In genomic region chr15:78437762-78438594, GRCh38 we compare ENCODE assay signal across 1 cellular context.
TF ChIP-seq lines count a peak whose summit lies in the region.

Gene IREB2 (plus strand): TSS chr15:78438216. CDS start chr15:78438338, 122 bp downstream.

TF ChIP-seq in HepG2, 621 proteins besides CTCF, POLR2A, EP300 and RAD21 (continued from another document and continues in another):
- TF ChIP-seq KLF16 (CRISPR knock-in tag; IDR thresholded peaks at IDR 0.05) (peak in 1 of 2 experiments; percentile 85; a peak in 2 of 4 replicates), ZBTB46 (CRISPR knock-in tag; IDR thresholded peaks at IDR 0.05; ENCODE audit: borderline replicate concordance) (no peak), WIZ (CRISPR knock-in tag; IDR thresholded peaks at IDR 0.05) (no peak; the same call in 1 of the 2 replicates), ZNF562 (CRISPR knock-in tag; IDR thresholded peaks at IDR 0.05; ENCODE audit: borderline replicate concordance) (no peak), NFE2L1 (CRISPR knock-in tag; IDR thresholded peaks at IDR 0.05; ENCODE audit: borderline replicate concordance) (no peak), TEAD3 (CRISPR knock-in tag; optimal IDR thresholded peaks at IDR 0.05; ENCODE audit: borderline replicate concordance) (peak; percentile 27), ZNF660 (CRISPR knock-in tag; IDR thresholded peaks at IDR 0.05; ENCODE audit: borderline replicate concordance, low read depth) (no peak), ZNF576 (CRISPR knock-in tag; IDR thresholded peaks at IDR 0.05) (no peak), ZEB1 (IDR thresholded peaks at IDR 0.05; ENCODE audit: insufficient replicate concordance, low read depth) (peak; percentile 39), NFIB (CRISPR knock-in tag; IDR thresholded peaks at IDR 0.05; ENCODE audit: borderline replicate concordance) (no peak), THYN1 (CRISPR knock-in tag; IDR thresholded peaks at IDR 0.05; ENCODE audit: borderline replicate concordance, low read depth) (no peak), ZMYM2 (CRISPR knock-in tag; IDR thresholded peaks at IDR 0.05) (no peak; the same call in 1 of the 2 replicates), TFAP4 (IDR thresholded peaks at IDR 0.05; ENCODE audit: borderline replicate concordance, low read depth) (no peak), CREB1 (IDR thresholded peaks at IDR 0.05) (0 out of 2 replicates have a peak, but pooled peaks have one; percentile 24), CREB1 (CRISPR knock-in tag; IDR thresholded peaks at IDR 0.05) (no peak), THAP11 (CRISPR knock-in tag; IDR thresholded peaks at IDR 0.05) (peak; percentile 93), JUNB (CRISPR knock-in tag; IDR thresholded peaks at IDR 0.05; ENCODE audit: borderline replicate concordance) (no peak), IRF1 (CRISPR knock-in tag; IDR thresholded peaks at IDR 0.05; ENCODE audit: low read depth) (0 out of 2 replicates have a peak, but pooled peaks have one; percentile 11), EEA1 (CRISPR knock-in tag; IDR thresholded peaks at IDR 0.05; ENCODE audit: borderline replicate concordance) (no peak), HNF1B (CRISPR knock-in tag; IDR thresholded peaks at IDR 0.05) (peak; percentile 70), ESRRA (CRISPR knock-in tag; IDR thresholded peaks at IDR 0.05; ENCODE audit: low read depth) (no peak), ZNF512B (CRISPR knock-in tag; IDR thresholded peaks at IDR 0.05; ENCODE audit: borderline replicate concordance) (no peak), ZMAT3 (CRISPR knock-in tag; conservative IDR thresholded peaks at IDR 0.05) (peak; percentile 72; the same call in 1 of the 2 replicates), KIAA2018 (CRISPR knock-in tag; IDR thresholded peaks at IDR 0.05; ENCODE audit: borderline replicate concordance) (no peak), ZNF670 (CRISPR knock-in tag; IDR thresholded peaks at IDR 0.05; ENCODE audit: borderline replicate concordance) (peak; percentile 69), SRY (CRISPR knock-in tag; IDR thresholded peaks at IDR 0.05) (no peak), FOXA1 (IDR thresholded peaks at IDR 0.05) (no peak), FOXA1 (CRISPR knock-in tag; IDR thresholded peaks at IDR 0.05) (peak; percentile 26; the same call in 1 of the 2 replicates), ZMYM4 (CRISPR knock-in tag; IDR thresholded peaks at IDR 0.05) (peak; percentile 97), ZNF251 (CRISPR knock-in tag; IDR thresholded peaks at IDR 0.05) (no peak), DDIT3 (CRISPR knock-in tag; IDR thresholded peaks at IDR 0.05) (no peak), JDP2 (CRISPR knock-in tag; IDR thresholded peaks at IDR 0.05; ENCODE audit: borderline replicate concordance) (no peak), NRL (CRISPR knock-in tag; IDR thresholded peaks at IDR 0.05; ENCODE audit: borderline replicate concordance) (peak; percentile 85), MYPOP (CRISPR knock-in tag; IDR thresholded peaks at IDR 0.05) (0 out of 2 replicates have a peak, but pooled peaks have one; percentile 52), ZNF414 (CRISPR knock-in tag; IDR thresholded peaks at IDR 0.05) (no peak; the same call in 1 of the 2 replicates), PHF20 (CRISPR knock-in tag; IDR thresholded peaks at IDR 0.05) (peak; percentile 83), NFATC3 (CRISPR knock-in tag; IDR thresholded peaks at IDR 0.05) (no peak), FUBP1 (CRISPR knock-in tag; IDR thresholded peaks at IDR 0.05; ENCODE audit: borderline replicate concordance) (no peak), XRCC5 (optimal IDR thresholded peaks at IDR 0.05; ENCODE audit: low read length) (no peak), SRSF9 (IDR thresholded peaks at IDR 0.05; ENCODE audit: borderline replicate concordance, insufficient read depth, low read depth, low read length, poor library complexity, severe bottlenecking) (no peak)
